Comparison of ENCODE assay signal across 19 cellular contexts in the genomic region with DNA sequence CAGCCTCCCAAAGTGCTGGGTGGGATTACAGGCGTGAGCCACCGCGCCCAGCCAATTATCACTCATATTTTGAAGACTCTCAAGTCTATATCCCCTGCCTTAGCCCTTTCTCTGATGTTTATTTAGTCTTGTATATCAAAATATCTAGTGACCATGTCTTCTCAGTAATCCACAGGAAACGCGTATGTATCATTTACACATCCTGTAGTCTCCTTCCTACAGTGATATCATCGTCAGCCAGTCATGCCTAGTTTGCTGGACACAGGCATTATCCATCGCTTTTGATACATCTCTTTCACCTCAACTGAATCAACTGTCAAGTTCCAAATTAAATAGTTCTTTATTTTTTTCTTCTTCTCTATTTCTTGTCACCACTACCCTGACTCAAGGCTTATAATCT.
"Had no signal": no experiment of that assay in that cellular context is flagged by ENCODE, and none has a peak within 500 bp of the region (broad histone marks: within the 10 kb centered on the region; RNA-seq: fewer than 3 reads in every experiment).

No MANE protein-coding gene starts in this region.

- H3K27me3 Mint-ChIP-seq: dendritic cell treated with granulocyte-macrophage colony-stimulating factor and Interleukin-4, amounts not matched to agents 40 ng/mL and 50 ng/mL, for 4 days; effector memory CD8-positive, alpha-beta T cell; memory B cell; type B pancreatic cell had no signal

- H3K4me3 Mint-ChIP-seq: dendritic cell treated with granulocyte-macrophage colony-stimulating factor and Interleukin-4, amounts not matched to agents 40 ng/mL and 50 ng/mL, for 4 days; effector memory CD8-positive, alpha-beta T cell; memory B cell; nephron; type B pancreatic cell had no signal

- DNase-seq: effector memory CD8-positive, alpha-beta T cell; kidney; left cardiac atrium; left ventricle myocardium inferior; lower lobe of right lung; midbrain; sigmoid colon; small intestine; stimulated activated CD4-positive, alpha-beta T cell treated with anti-CD3 and anti-CD28 coated beads, Interleukin-12 subunit alpha, Interleukin-12 subunit beta, amount 100 ng/mL, for 4 hours; stimulated activated naive CD4-positive, alpha-beta T cell treated with Interleukin-2 at 50 U/mL for 16 hours had no signal

- H3K9me3 Mint-ChIP-seq: dendritic cell treated with granulocyte-macrophage colony-stimulating factor and Interleukin-4, amounts not matched to agents 40 ng/mL and 50 ng/mL, for 4 days; nephron; type B pancreatic cell had no signal

- H3K27ac ChIP-seq: epithelial cell of prostate, esophagus muscularis mucosa, gastroesophageal sphincter, hepatocyte, left ventricle myocardium inferior, lower lobe of right lung, right atrium auricular region, sigmoid colon had no signal

- H3K4me1 ChIP-seq: esophagus muscularis mucosa, gastroesophageal sphincter, left ventricle myocardium inferior, lower lobe of right lung, right atrium auricular region, sigmoid colon had no signal

- H3K9me3 ChIP-seq: esophagus muscularis mucosa, gastroesophageal sphincter, left ventricle myocardium inferior, lower lobe of right lung, right atrium auricular region, sigmoid colon had no signal

- H3K36me3 ChIP-seq: esophagus muscularis mucosa, gastroesophageal sphincter, left ventricle myocardium inferior, lower lobe of right lung, right atrium auricular region, sigmoid colon had no signal

- H3K36me3 Mint-ChIP-seq: memory B cell, type B pancreatic cell had no signal

- ATAC-seq: effector memory CD8-positive, alpha-beta T cell; gastroesophageal sphincter; left cardiac atrium; lower lobe of right lung had no signal

- H3K27ac Mint-ChIP-seq: dendritic cell treated with granulocyte-macrophage colony-stimulating factor and Interleukin-4, amounts not matched to agents 40 ng/mL and 50 ng/mL, for 4 days; effector memory CD8-positive, alpha-beta T cell; memory B cell; nephron; type B pancreatic cell had no signal

- H3K4me3 ChIP-seq: esophagus muscularis mucosa, gastroesophageal sphincter, hepatocyte, left ventricle myocardium inferior, lower lobe of right lung, right atrium auricular region, sigmoid colon had no signal

- H3K4me1 Mint-ChIP-seq: memory B cell had no signal

- H3K27me3 ChIP-seq: esophagus muscularis mucosa, gastroesophageal sphincter, hepatocyte, right atrium auricular region, sigmoid colon had no signal
